8 cellular contexts compared by ENCODE assay signal in the genomic region with DNA sequence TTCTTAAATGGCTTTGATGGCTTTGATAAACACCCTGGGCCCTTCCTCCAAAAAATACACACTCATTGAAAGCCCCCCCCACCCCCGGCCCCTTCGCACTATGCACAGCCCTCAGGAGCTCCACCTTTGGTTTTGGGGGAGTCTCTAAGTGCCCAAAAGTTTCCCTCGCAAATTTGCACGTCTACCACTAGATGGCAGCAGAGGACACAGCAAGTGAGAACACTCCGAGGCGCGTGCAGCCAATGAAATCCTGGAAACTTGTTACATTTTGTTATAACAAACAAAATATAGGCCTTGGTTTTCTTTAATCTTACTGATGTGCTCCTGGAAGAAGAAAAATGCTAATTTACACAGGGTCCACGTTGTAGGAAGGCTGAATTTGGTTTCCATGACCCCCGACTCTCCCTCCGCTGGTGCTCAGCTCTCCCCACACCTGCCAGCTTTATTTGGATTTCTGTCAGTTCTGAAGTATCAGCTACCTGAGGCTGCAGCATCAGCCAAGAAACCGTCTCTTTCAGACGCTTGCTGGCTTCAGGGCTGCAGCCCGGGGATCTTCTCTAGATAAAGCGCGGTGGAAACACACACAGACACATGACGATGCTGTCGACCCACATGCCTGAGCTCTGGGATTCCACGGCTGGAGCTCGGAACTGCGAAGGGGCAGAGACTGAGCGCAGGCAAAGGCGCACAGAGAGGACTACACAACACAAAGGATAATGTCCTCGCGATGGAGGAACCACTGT.
DNase-seq lines count a peak whose midpoint lies in the region; ATAC-seq, FAIRE-seq and TF ChIP-seq lines count a peak whose summit lies in the region.

No MANE protein-coding gene starts in this region.

- no peaks in the 10 kb centered on the region for H3K9me3 ChIP-seq in WERI-Rb-1 (ENCODE audit: severe bottlenecking)
- no peaks in the 10 kb centered on the region for H3K9me3 ChIP-seq in kidney (ENCODE audit: control insufficient read depth in 1 of 2, low read length in 2 of 2)

- H3K4me3 ChIP-seq in WERI-Rb-1 (ENCODE audit: low read depth, low read length) (no peak overlapping the region), bronchial epithelial cell (ENCODE audit: low read depth, low read length) (no peak overlapping the region), kidney (ENCODE audit: low read length in 2 of 2) (no peak overlapping the region)

- peak; percentile 13 for FAIRE-seq in bronchial epithelial cell (lab: Jason Lieb, UNC)
- no peak for FAIRE-seq in kidney (lab: Jason Lieb, UNC)

- peak; percentile 63 for ATAC-seq in GM21529 (IDR thresholded peaks at IDR 0.05; ENCODE audit: unreplicated experiment)
- no peak for ATAC-seq in GM18873 (IDR thresholded peaks at IDR 0.05; ENCODE audit: low FRiP score, unreplicated experiment)

- intact Hi-C loops in kidney (cut with DNase I) = loop anchor here (10.0 kb wide), 1 partner anchor 369 kb away; no protein-coding TSS in a partner anchor

- no peak overlapping the region for H3K27ac ChIP-seq in WERI-Rb-1
- no peak overlapping the region for H3K27ac ChIP-seq in kidney (ENCODE audit: low read depth in 2 of 2, low read length in 2 of 2)

- no peaks in the 10 kb centered on the region for H3K4me1 ChIP-seq in kidney (ENCODE audit: control insufficient read depth in 1 of 2, insufficient read depth in 1 of 2, low read depth in 1 of 2, low read length in 2 of 2)

- TF ChIP-seq CTCF in WERI-Rb-1 (IDR thresholded peaks at IDR 0.05; ENCODE audit: low read depth, low read length) (peak; percentile 69), bronchial epithelial cell (IDR thresholded peaks at IDR 0.05; ENCODE audit: insufficient read depth, low read length, severe bottlenecking) (peak; percentile 79), kidney (IDR thresholded peaks at IDR 0.05; ENCODE audit: borderline replicate concordance, extremely low read depth, insufficient read depth) (peak; percentile 90)

- no peak overlapping the region for H3K9ac ChIP-seq in kidney (ENCODE audit: low read length in 2 of 2)

- H3K27me3 ChIP-seq in WERI-Rb-1 (ENCODE audit: insufficient read depth, low read depth, severe bottlenecking) (no peaks in the 10 kb centered on the region), bronchial epithelial cell (ENCODE audit: control insufficient read depth, insufficient read depth, low read length) (no peaks in the 10 kb centered on the region)

- DNase-seq in CD1c-positive myeloid dendritic cell (ENCODE audit: extremely low spot score) = peak; percentile 84
- DNase-seq in NCI-H1930 (lab: John Stamatoyannopoulos, UW) = peak; percentile 5 to 33
- peak; percentile 54 for DNase-seq in WERI-Rb-1
- peak; percentile 63 for DNase-seq in bronchial epithelial cell (ENCODE audit: low read depth)
- DNase-seq in kidney = no peak
- peak; percentile 54 to 65 for DNase-seq in stimulated activated CD4-positive, alpha-beta T cell treated with anti-CD3 and anti-CD28 coated beads, Interleukin-2, amount 100 ng/mL, for 24 hours

- no peaks in the 10 kb centered on the region for H3K36me3 ChIP-seq in WERI-Rb-1
- no peaks in the 10 kb centered on the region for H3K36me3 ChIP-seq in bronchial epithelial cell (ENCODE audit: control insufficient read depth, insufficient read depth, low read length)
- H3K36me3 ChIP-seq in kidney (ENCODE audit: control insufficient read depth in 1 of 2, insufficient read depth in 2 of 2, low read length in 2 of 2) = no peaks in the 10 kb centered on the region
